12 cellular contexts compared by ENCODE assay signal in the genomic region with DNA sequence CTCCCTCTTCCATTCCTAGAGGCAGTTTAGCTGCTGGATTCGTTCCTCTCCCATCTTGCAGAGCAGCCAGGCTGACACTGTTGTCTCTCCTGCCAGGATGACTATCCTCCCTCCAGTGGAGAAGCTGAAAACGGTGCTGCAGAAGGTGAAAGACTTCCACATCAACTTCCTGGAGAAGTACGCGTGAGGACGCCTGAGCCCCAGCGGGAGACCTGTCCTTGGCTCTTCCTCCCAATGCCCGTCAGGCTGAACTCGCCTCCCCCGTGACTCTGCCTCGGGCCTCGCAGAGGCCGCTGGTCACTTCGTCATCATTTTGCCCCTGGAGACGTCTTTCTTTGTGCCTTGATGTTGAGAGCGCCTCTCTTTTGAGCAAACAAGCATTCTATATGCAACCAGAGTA.
"Had no signal": no experiment of that assay in that cellular context is flagged by ENCODE, and none has a peak within 500 bp of the region (broad histone marks: within the 10 kb centered on the region; RNA-seq: fewer than 3 reads in every experiment).

No MANE protein-coding gene starts in this region.

- H3K9me3 ChIP-seq: colonic mucosa, esophagus squamous epithelium, left ventricle myocardium inferior, tibial artery had no signal

- H3K4me3 ChIP-seq: colonic mucosa, esophagus squamous epithelium, left ventricle myocardium inferior, tibial artery had no signal

- H3K36me3 Mint-ChIP-seq: natural killer cell had no signal

- H3K27me3 Mint-ChIP-seq: memory B cell had no signal

- H3K36me3 ChIP-seq: colonic mucosa had no signal

- H3K4me1 ChIP-seq: colonic mucosa had no signal

- DNase-seq: activated CD4-positive, alpha-beta T cell treated with anti-CD3 and anti-CD28 coated beads, Interleukin-2, amount 50 U/mL, for 4 hours; activated CD4-positive, CD25-positive, alpha-beta regulatory T cell treated with anti-CD3 and anti-CD28 coated beads, Interleukin-2, amount 50 U/mL, for 72 hours; activated naive CD4-positive, alpha-beta T cell treated with anti-CD3 and anti-CD28 coated beads, Interleukin-2, amount 50 U/mL, for 16 hours; colonic mucosa; esophagus squamous epithelium; left ventricle myocardium inferior; natural killer cell; stimulated activated CD4-positive, alpha-beta T cell treated with anti-CD3 and anti-CD28 coated beads, Interleukin-2, amount 100 ng/mL, for 48 hours; stimulated activated naive B cell treated with anti-CD40 and anti-IgM and Interleukin-4, amounts not matched to agents 10 μg/mL and 1 μg/mL and 100 μg/mL, for 72 hours; SW 1271; tibial artery had no signal

- H3K4me3 Mint-ChIP-seq: memory B cell; natural killer cell; stimulated activated naive B cell treated with anti-CD40 and anti-IgM and Interleukin-4, amounts not matched to agents 10 μg/mL and 1 μg/mL and 100 μg/mL, for 72 hours had no signal

- H3K27me3 ChIP-seq: colonic mucosa, esophagus squamous epithelium had no signal

- H3K27ac Mint-ChIP-seq: memory B cell; natural killer cell; stimulated activated naive B cell treated with anti-CD40 and anti-IgM and Interleukin-4, amounts not matched to agents 10 μg/mL and 1 μg/mL and 100 μg/mL, for 72 hours had no signal

- H3K4me1 Mint-ChIP-seq: natural killer cell had no signal

- ATAC-seq: natural killer cell; stimulated activated naive B cell treated with anti-CD40 and anti-IgM and Interleukin-4, amounts not matched to agents 10 μg/mL and 1 μg/mL and 100 μg/mL, for 72 hours had no signal

- H3K27ac ChIP-seq: colonic mucosa, esophagus squamous epithelium, left ventricle myocardium inferior, tibial artery had no signal

- H3K9me3 Mint-ChIP-seq: memory B cell, natural killer cell had no signal
